Comparison of ENCODE assay signal across 7 cellular contexts in genomic region chrX:114334473-114334982, GRCh38.
"Had no signal": no experiment of that assay in that cellular context is flagged by ENCODE, and none has a peak within 500 bp of the region (broad histone marks: within the 10 kb centered on the region; RNA-seq: fewer than 3 reads in every experiment).

No MANE protein-coding gene starts in this region.

- ATAC-seq: GM12878 had no signal

- FAIRE-seq: G401.6, GM12878, GM12891, GM12892, GM19239 had no signal

- H3K4me3 ChIP-seq: GM12878 had no signal

- DNase-seq: GDM1, GF-D8 had no signal
